In genomic region chr2:37839991-37840390, GRCh38 we compare ENCODE assay signal across 18 cellular contexts.
"Had no signal": no experiment of that assay in that cellular context is flagged by ENCODE, and none has a peak within 500 bp of the region (broad histone marks: within the 10 kb centered on the region; RNA-seq: fewer than 3 reads in every experiment).

No MANE protein-coding gene starts in this region.

- H3K4me2 ChIP-seq: KMS-11, SK-N-SH had no signal

- H3K9me3 ChIP-seq: SK-N-SH had no signal

- H3K9me2 ChIP-seq: SK-N-SH had no signal

- H3K4me3 ChIP-seq: K562 had no signal

- H3K27ac ChIP-seq: KMS-11, RWPE1 had no signal

- DNase-seq: Kasumi-1, MM.1S, NCI-H1092 treated with DMSO at 0.1 percent for 48 hours, NCI-H1436, NCI-H187, NCI-H2029, NCI-H2081 treated with DMSO at 0.1 percent for 48 hours, NCI-H2171, NCI-H226, NCI-H446, NCI-H510A, NCI-H524 treated with DMSO at 0.1 percent for 48 hours, NCI-H774, SK-N-SH, SW 1271 had no signal

- H3K9ac ChIP-seq: KMS-11, SK-N-SH had no signal
